In genomic region chrX:97089116-97089515, GRCh38 we compare ENCODE assay signal across 27 cellular contexts.
"Had no signal": no experiment of that assay in that cellular context is flagged by ENCODE, and none has a peak within 500 bp of the region (broad histone marks: within the 10 kb centered on the region; RNA-seq: fewer than 3 reads in every experiment).

No MANE protein-coding gene starts in this region.

- DNase-seq: natural killer cell; occipital lobe; ovary; psoas muscle; right cardiac atrium; right lobe of liver; sigmoid colon; small intestine; stimulated activated CD4-positive, alpha-beta T cell treated with anti-CD3 and anti-CD28 coated beads, Interleukin-15, amount 100 ng/mL, for 24 hours; stimulated activated CD4-positive, alpha-beta T cell treated with anti-CD3 and anti-CD28 coated beads, Interleukin-2, amount 100 ng/mL, for 24 hours; stimulated activated CD4-positive, alpha-beta T cell treated with anti-CD3 and anti-CD28 coated beads, Interleukin-2, amount 100 ng/mL, for 48 hours; stimulated activated CD4-positive, alpha-beta T cell treated with anti-CD3 and anti-CD28 coated beads, Interleukin-4, amount 100 ng/mL, for 24 hours; stimulated activated naive B cell treated with anti-CD40 and anti-IgM and Interleukin-4, amounts not matched to agents 10 μg/mL and 1 μg/mL and 100 μg/mL, for 72 hours; stimulated activated naive CD4-positive, alpha-beta T cell treated with Interleukin-2 at 50 U/mL for 16 hours; stomach; thyroid gland; upper lobe of right lung; uterus had no signal

- H3K4me3 Mint-ChIP-seq: natural killer cell; nephron; neural progenitor cell; stimulated activated effector memory CD8-positive, alpha-beta T cell treated with anti-CD3 and anti-CD28 coated beads, Interleukin-12 subunit alpha, Interleukin-12 subunit beta, amount 100 ng/mL, for 72 hours; stimulated activated naive B cell treated with anti-CD40 and anti-IgM and Interleukin-4, amounts not matched to agents 10 μg/mL and 1 μg/mL and 100 μg/mL, for 72 hours; stimulated activated naive CD8-positive, alpha-beta T cell treated with anti-CD3 and anti-CD28 coated beads, Interleukin-15, Interleukin-2, amounts not matched to agents 100 ng/mL and 50 ng/mL, for 24 hours; type B pancreatic cell had no signal

- H3K79me2 ChIP-seq: parathyroid adenoma had no signal

- H3K36me3 Mint-ChIP-seq: natural killer cell; stimulated activated effector memory CD8-positive, alpha-beta T cell treated with anti-CD3 and anti-CD28 coated beads, Interleukin-12 subunit alpha, Interleukin-12 subunit beta, amount 100 ng/mL, for 72 hours had no signal

- H3K27me3 ChIP-seq: neural progenitor cell, ovary, right lobe of liver, sigmoid colon, stomach, thyroid gland, tibial nerve, upper lobe of right lung had no signal

- H3K36me3 ChIP-seq: neural progenitor cell, ovary, right lobe of liver, sigmoid colon, stomach, thoracic aorta, thyroid gland, tibial nerve, upper lobe of right lung, uterus had no signal

- H3K9ac ChIP-seq: neural progenitor cell, parathyroid adenoma had no signal

- H3K27ac ChIP-seq: neural progenitor cell, ovary, parathyroid adenoma, psoas muscle, right lobe of liver, sigmoid colon, stomach, thoracic aorta, thyroid gland, tibial nerve, upper lobe of right lung, uterus had no signal

- ATAC-seq: natural killer cell; psoas muscle; right cardiac atrium; right lobe of liver; stimulated activated effector memory CD8-positive, alpha-beta T cell treated with anti-CD3 and anti-CD28 coated beads, Interleukin-12 subunit alpha, Interleukin-12 subunit beta, amount 100 ng/mL, for 72 hours; stimulated activated naive B cell treated with anti-CD40 and anti-IgM and Interleukin-4, amounts not matched to agents 10 μg/mL and 1 μg/mL and 100 μg/mL, for 72 hours; upper lobe of right lung had no signal

- H3K4me1 Mint-ChIP-seq: natural killer cell; nephron; stimulated activated effector memory CD8-positive, alpha-beta T cell treated with anti-CD3 and anti-CD28 coated beads, Interleukin-12 subunit alpha, Interleukin-12 subunit beta, amount 100 ng/mL, for 72 hours; stimulated activated naive B cell treated with anti-CD40 and anti-IgM and Interleukin-4, amounts not matched to agents 10 μg/mL and 1 μg/mL and 100 μg/mL, for 72 hours had no signal

- H3K9me3 Mint-ChIP-seq: natural killer cell; nephron; neural progenitor cell; stimulated activated effector memory CD8-positive, alpha-beta T cell treated with anti-CD3 and anti-CD28 coated beads, Interleukin-12 subunit alpha, Interleukin-12 subunit beta, amount 100 ng/mL, for 72 hours; stimulated activated naive B cell treated with anti-CD40 and anti-IgM and Interleukin-4, amounts not matched to agents 10 μg/mL and 1 μg/mL and 100 μg/mL, for 72 hours; stimulated activated naive CD8-positive, alpha-beta T cell treated with anti-CD3 and anti-CD28 coated beads, Interleukin-15, Interleukin-2, amounts not matched to agents 100 ng/mL and 50 ng/mL, for 24 hours; type B pancreatic cell had no signal

- H3K27ac Mint-ChIP-seq: natural killer cell; nephron; neural progenitor cell; stimulated activated effector memory CD8-positive, alpha-beta T cell treated with anti-CD3 and anti-CD28 coated beads, Interleukin-12 subunit alpha, Interleukin-12 subunit beta, amount 100 ng/mL, for 72 hours; stimulated activated naive B cell treated with anti-CD40 and anti-IgM and Interleukin-4, amounts not matched to agents 10 μg/mL and 1 μg/mL and 100 μg/mL, for 72 hours; stimulated activated naive CD8-positive, alpha-beta T cell treated with anti-CD3 and anti-CD28 coated beads, Interleukin-15, Interleukin-2, amounts not matched to agents 100 ng/mL and 50 ng/mL, for 24 hours; type B pancreatic cell had no signal

- FAIRE-seq: small intestine had no signal

- H3K9me3 ChIP-seq: ovary, psoas muscle, right lobe of liver, sigmoid colon, stomach, thoracic aorta, thyroid gland, tibial nerve, upper lobe of right lung, uterus had no signal

- H3K4me2 ChIP-seq: neural progenitor cell had no signal

- H3K27me3 Mint-ChIP-seq: progenitor cell of endocrine pancreas; stimulated activated naive B cell treated with anti-CD40 and anti-IgM and Interleukin-4, amounts not matched to agents 10 μg/mL and 1 μg/mL and 100 μg/mL, for 72 hours; stimulated activated naive CD8-positive, alpha-beta T cell treated with anti-CD3 and anti-CD28 coated beads, Interleukin-15, Interleukin-2, amounts not matched to agents 100 ng/mL and 50 ng/mL, for 24 hours; type B pancreatic cell had no signal

- H3K4me3 ChIP-seq: neural progenitor cell, ovary, psoas muscle, right lobe of liver, sigmoid colon, stomach, thoracic aorta, thyroid gland, tibial nerve, upper lobe of right lung, uterus had no signal

- H2AFZ ChIP-seq: neural progenitor cell, parathyroid adenoma had no signal

- H3K4me1 ChIP-seq: parathyroid adenoma, psoas muscle, right lobe of liver, sigmoid colon, stomach, thyroid gland, tibial nerve, upper lobe of right lung, uterus had no signal
